16 cellular contexts compared by ENCODE assay signal in genomic region chr14:36441283-36441682, GRCh38.
A peak's percentile ranks its signal among the peaks of the same experiment; 100 is the strongest.
DNase-seq lines count a peak whose midpoint lies in the region; TF ChIP-seq lines count a peak whose summit lies in the region.
"Had no signal": no experiment of that assay in that cellular context is flagged by ENCODE, and none has a peak within 500 bp of the region (broad histone marks: within the 10 kb centered on the region; RNA-seq: fewer than 3 reads in every experiment).

No MANE protein-coding gene starts in this region.

- H3K27ac Mint-ChIP-seq in nephron progenitor cell = no peak overlapping the region
- H3K27ac Mint-ChIP-seq: B cell; CD8-positive, alpha-beta T cell; H9 had no signal

- no peak for TF ChIP-seq CTCF in nephron progenitor cell (IDR thresholded peaks at IDR 0.05)

- peaks cover 2% of the 10 kb centered on the region; the same call in 1 of the 2 replicates for H3K27me3 ChIP-seq in H7 (ENCODE audit: control insufficient read depth, insufficient read depth, low read length)
- H3K27me3 ChIP-seq: BLaER1 treated with 17β-estradiol and CSF1 and Interleukin-3, amounts not matched to agents 10 nM and 100 nM had no signal

- H3K4me3 ChIP-seq in H7 (ENCODE audit: insufficient read depth, low read depth, low read length) = no peak overlapping the region
- H3K4me3 ChIP-seq: BLaER1 treated with 17β-estradiol and CSF1 and Interleukin-3, amounts not matched to agents 10 nM and 100 nM had no signal

- peak overlapping the region; percentile 47 for H3K4me3 Mint-ChIP-seq in nephron progenitor cell
- H3K4me3 Mint-ChIP-seq: B cell; CD8-positive, alpha-beta T cell had no signal

- H3K9me3 Mint-ChIP-seq in nephron progenitor cell = no peaks in the 10 kb centered on the region
- H3K9me3 Mint-ChIP-seq: CD8-positive, alpha-beta T cell; H9 had no signal

- H3K36me3 Mint-ChIP-seq in nephron progenitor cell (ENCODE audit: low read depth) = no peaks in the 10 kb centered on the region
- H3K36me3 Mint-ChIP-seq: CD8-positive, alpha-beta T cell had no signal

- DNase-seq in NCI-H524 (lab: John Stamatoyannopoulos, UW) (peak; percentile 21 to 48), NCI-H524 treated with DMSO at 0.1 percent for 48 hours (lab: John Stamatoyannopoulos, UW) (no peak), H7 (peak; percentile 37), nephron progenitor cell (no peak), retina (no peak), iPS-NIHi7 (ENCODE audit: extremely low spot score) (no peak)
- no peak for DNase-seq in activated CD8-positive, alpha-beta memory T cell treated with anti-CD3 and anti-CD28 coated beads for 24 hours
- DNase-seq: 8988T; Calu3; CD8-positive, alpha-beta T cell; DMS79 treated with DMSO at 0.1 percent for 48 hours; GF-D8; GOT3; H9 had no signal

- H3K27me3 Mint-ChIP-seq in nephron progenitor cell (ENCODE audit: low read depth, poor library complexity) = peaks cover 72% of the 10 kb centered on the region

- H3K36me3 ChIP-seq in H7 (replicated peaks; ENCODE audit: control insufficient read depth, insufficient read depth, low read length) = no peaks in the 10 kb centered on the region
- H3K36me3 ChIP-seq: BLaER1 treated with 17β-estradiol and CSF1 and Interleukin-3, amounts not matched to agents 10 nM and 100 nM had no signal

- peaks cover 66% of the 10 kb centered on the region for H3K4me1 Mint-ChIP-seq in nephron progenitor cell
- H3K4me1 Mint-ChIP-seq: B cell had no signal

Comparison
In these comparisons a context has a peak if more than half of its experiments do, and no peak if none do; other contexts are left out.
1. DNase-seq: peak in NCI-H524 (2 of 2) and H7 (single experiment); none in NCI-H524 treated with DMSO at 0.1 percent for 48 hours (single experiment), nephron progenitor cell (single experiment), retina (single experiment), activated CD8-positive, alpha-beta memory T cell treated with anti-CD3 and anti-CD28 coated beads for 24 hours (single experiment) and iPS-NIHi7 (single experiment).